Comparison of ENCODE assay signal across 1 cellular context in the genomic region with DNA sequence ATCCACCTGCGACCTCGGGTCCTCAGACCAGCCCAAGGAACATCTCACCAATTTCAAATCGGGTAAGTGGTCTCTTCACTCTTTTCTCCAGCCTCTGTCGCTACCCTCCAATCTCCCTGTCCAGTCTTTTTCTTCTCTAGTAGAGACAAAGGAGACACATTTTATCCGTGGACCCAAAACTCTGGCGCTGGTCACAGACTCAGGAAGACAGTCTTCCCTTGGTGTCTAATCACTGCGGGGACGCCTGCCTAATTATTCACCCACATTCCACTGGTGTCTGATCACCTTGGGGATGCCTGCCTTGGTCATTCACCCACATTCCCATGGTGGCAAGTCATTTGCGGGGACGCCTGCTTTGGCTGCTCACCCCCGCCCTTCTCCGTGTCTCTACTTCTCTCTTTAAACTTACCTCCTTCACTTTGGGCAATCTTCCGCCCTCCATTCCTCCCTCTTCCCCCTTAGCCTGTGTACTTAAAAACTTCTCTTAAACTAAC.
A peak's percentile ranks its signal among the peaks of the same experiment; 100 is the strongest.
TF ChIP-seq lines count a peak whose summit lies in the region.

No MANE protein-coding gene starts in this region.

TF ChIP-seq in K562, 482 proteins besides CTCF, POLR2A, EP300 and RAD21:
- TF ChIP-seq MXI1 (IDR thresholded peaks at IDR 0.05; ENCODE audit: low read depth, low read length) (no peak), CHD1 (IDR thresholded peaks at IDR 0.05; ENCODE audit: low read length) (peak; percentile 34), HDAC1 (IDR thresholded peaks at IDR 0.05) (peak in 1 of 2 experiments; percentile 21; a peak in 1 of 4 replicates), KAT7 (CRISPR knock-in tag; IDR thresholded peaks at IDR 0.05; ENCODE audit: borderline replicate concordance) (peak; percentile 62; the same call in 1 of the 2 replicates), MEIS2 (IDR thresholded peaks at IDR 0.05; ENCODE audit: partially characterized antibody) (no peak), POLR2G (IDR thresholded peaks at IDR 0.05; ENCODE audit: low read depth, low read length) (0 out of 2 replicates have a peak, but pooled peaks have one; percentile 19), NFRKB (IDR thresholded peaks at IDR 0.05; ENCODE audit: low read depth) (peak; percentile 36; the same call in 1 of the 2 replicates), GABPA (tag; conservative IDR thresholded peaks at IDR 0.05; ENCODE audit: low read depth) (0 out of 2 replicates have a peak, but pooled peaks have one; percentile 6), RCOR1 (IDR thresholded peaks at IDR 0.05; ENCODE audit: borderline replicate concordance in 1 of 2, low read depth in 2 of 2, low read length in 2 of 2) (no peak)
- TF ChIP-seq, protein P1, sequence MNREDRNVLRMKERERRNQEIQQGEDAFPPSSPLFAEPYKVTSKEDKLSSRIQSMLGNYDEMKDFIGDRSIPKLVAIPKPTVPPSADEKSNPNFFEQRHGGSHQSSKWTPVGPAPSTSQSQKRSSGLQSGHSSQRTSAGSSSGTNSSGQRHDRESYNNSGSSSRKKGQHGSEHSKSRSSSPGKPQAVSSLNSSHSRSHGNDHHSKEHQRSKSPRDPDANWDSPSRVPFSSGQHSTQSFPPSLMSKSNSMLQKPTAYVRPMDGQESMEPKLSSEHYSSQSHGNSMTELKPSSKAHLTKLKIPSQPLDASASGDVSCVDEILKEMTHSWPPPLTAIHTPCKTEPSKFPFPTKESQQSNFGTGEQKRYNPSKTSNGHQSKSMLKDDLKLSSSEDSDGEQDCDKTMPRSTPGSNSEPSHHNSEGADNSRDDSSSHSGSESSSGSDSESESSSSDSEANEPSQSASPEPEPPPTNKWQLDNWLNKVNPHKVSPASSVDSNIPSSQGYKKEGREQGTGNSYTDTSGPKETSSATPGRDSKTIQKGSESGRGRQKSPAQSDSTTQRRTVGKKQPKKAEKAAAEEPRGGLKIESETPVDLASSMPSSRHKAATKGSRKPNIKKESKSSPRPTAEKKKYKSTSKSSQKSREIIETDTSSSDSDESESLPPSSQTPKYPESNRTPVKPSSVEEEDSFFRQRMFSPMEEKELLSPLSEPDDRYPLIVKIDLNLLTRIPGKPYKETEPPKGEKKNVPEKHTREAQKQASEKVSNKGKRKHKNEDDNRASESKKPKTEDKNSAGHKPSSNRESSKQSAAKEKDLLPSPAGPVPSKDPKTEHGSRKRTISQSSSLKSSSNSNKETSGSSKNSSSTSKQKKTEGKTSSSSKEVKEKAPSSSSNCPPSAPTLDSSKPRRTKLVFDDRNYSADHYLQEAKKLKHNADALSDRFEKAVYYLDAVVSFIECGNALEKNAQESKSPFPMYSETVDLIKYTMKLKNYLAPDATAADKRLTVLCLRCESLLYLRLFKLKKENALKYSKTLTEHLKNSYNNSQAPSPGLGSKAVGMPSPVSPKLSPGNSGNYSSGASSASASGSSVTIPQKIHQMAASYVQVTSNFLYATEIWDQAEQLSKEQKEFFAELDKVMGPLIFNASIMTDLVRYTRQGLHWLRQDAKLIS (CRISPR knock-in tag; IDR thresholded peaks at IDR 0.05), result 0 out of 2 replicates have a peak, but pooled peaks have one; percentile 43
- TF ChIP-seq, protein P2, sequence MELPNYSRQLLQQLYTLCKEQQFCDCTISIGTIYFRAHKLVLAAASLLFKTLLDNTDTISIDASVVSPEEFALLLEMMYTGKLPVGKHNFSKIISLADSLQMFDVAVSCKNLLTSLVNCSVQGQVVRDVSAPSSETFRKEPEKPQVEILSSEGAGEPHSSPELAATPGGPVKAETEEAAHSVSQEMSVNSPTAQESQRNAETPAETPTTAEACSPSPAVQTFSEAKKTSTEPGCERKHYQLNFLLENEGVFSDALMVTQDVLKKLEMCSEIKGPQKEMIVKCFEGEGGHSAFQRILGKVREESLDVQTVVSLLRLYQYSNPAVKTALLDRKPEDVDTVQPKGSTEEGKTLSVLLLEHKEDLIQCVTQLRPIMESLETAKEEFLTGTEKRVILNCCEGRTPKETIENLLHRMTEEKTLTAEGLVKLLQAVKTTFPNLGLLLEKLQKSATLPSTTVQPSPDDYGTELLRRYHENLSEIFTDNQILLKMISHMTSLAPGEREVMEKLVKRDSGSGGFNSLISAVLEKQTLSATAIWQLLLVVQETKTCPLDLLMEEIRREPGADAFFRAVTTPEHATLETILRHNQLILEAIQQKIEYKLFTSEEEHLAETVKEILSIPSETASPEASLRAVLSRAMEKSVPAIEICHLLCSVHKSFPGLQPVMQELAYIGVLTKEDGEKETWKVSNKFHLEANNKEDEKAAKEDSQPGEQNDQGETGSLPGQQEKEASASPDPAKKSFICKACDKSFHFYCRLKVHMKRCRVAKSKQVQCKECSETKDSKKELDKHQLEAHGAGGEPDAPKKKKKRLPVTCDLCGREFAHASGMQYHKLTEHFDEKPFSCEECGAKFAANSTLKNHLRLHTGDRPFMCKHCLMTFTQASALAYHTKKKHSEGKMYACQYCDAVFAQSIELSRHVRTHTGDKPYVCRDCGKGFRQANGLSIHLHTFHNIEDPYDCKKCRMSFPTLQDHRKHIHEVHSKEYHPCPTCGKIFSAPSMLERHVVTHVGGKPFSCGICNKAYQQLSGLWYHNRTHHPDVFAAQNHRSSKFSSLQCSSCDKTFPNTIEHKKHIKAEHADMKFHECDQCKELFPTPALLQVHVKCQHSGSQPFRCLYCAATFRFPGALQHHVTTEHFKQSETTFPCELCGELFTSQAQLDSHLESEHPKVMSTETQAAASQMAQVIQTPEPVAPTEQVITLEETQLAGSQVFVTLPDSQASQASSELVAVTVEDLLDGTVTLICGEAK (IDR thresholded peaks at IDR 0.05), result 0 out of 2 replicates have a peak, but pooled peaks have one; percentile 14
- TF ChIP-seq, protein P2 (CRISPR knock-in tag; IDR thresholded peaks at IDR 0.05), result no peak
